In the genomic region with DNA sequence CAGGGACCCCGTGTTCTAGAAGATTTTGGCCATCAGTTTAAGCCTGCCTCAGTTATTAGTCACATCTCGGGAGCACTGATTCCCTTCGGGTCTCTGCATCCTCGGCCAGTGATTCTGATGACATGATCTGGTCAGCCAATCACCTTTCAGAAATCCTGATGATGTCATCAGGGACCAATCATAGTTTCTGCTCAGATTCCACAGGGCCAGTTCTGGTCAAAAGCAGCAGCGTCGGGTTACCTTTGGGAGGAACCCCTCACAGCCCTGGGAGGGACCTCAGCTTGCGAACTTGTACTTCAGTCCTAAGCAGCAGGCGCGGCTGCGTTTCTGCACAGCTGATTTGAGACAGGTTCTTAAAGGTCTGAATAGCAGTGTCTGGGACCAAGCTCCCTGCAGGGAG, we compare ENCODE assay signal across 13 cellular contexts. TPM values are rescaled to one million over a fixed set of nuclear protein-coding genes. Genes with fewer than 3 reads are reported as not detected.
DNase-seq lines count a peak whose midpoint lies in the region; ATAC-seq lines count a peak whose summit lies in the region.
"Had no signal": no experiment of that assay in that cellular context is flagged by ENCODE, and none has a peak within 500 bp of the region (broad histone marks: within the 10 kb centered on the region; RNA-seq: fewer than 3 reads in every experiment).

No MANE protein-coding gene starts in this region.

- no peak overlapping the region for H3K14ac ChIP-seq in neuronal stem cell (ENCODE audit: low read length)

- H4K91ac ChIP-seq in neuronal stem cell (ENCODE audit: low read depth, low read length, poor library complexity) = no peak overlapping the region

- H3K9ac ChIP-seq in neuronal stem cell (ENCODE audit: low read depth, low read length, poor library complexity) = no peak overlapping the region

- DNase-seq in ELR (ENCODE audit: low read depth) = peak; percentile 33
- peak in 24 of 42 donors; percentile 17 to 81 (median 55) for DNase-seq in head of caudate nucleus
- DNase-seq in neuronal stem cell (ENCODE audit: low spot score) = no peak
- no peak for DNase-seq in NCI-H1694 (lab: John Stamatoyannopoulos, UW)
- DNase-seq: CD8-positive, alpha-beta memory T cell; effector memory CD8-positive, alpha-beta T cell; HCEC 1CT; NCI-H510A; T-helper 2 cell had no signal

- H3K27ac ChIP-seq in angular gyrus (ENCODE audit: low read depth, low read length) (peak overlapping the region; percentile 87), neuronal stem cell (replicated peaks; ENCODE audit: low read length) (no peak overlapping the region)

- no peak overlapping the region for H3K18ac ChIP-seq in neuronal stem cell (ENCODE audit: low read length)

- H3K79me1 ChIP-seq in neuronal stem cell (ENCODE audit: low read depth, low read length) = no peaks in the 10 kb centered on the region

- H2BK5ac ChIP-seq in neuronal stem cell (ENCODE audit: low read length) = no peak overlapping the region

- H2AFZ ChIP-seq in neuronal stem cell (ENCODE audit: low read length) = peak overlapping the region; percentile 14

- no peak overlapping the region for H2BK15ac ChIP-seq in neuronal stem cell (ENCODE audit: low read length)

- intact Hi-C loops in head of caudate nucleus (cut with DNase I) = no loop called here

- H4K8ac ChIP-seq in neuronal stem cell (ENCODE audit: low read depth, low read length) = no peak overlapping the region

- H2AK5ac ChIP-seq in neuronal stem cell (ENCODE audit: low read depth, low read length) = no peak overlapping the region

- peaks cover 0 to 2% of the 10 kb centered on the region in 2 donors for H3K4me1 ChIP-seq in neuronal stem cell (ENCODE audit: control insufficient read depth in 2 of 2, insufficient read depth in 1 of 2, low read depth in 1 of 2, low read length in 2 of 2)

- no peak overlapping the region for H3K4me3 ChIP-seq in neuronal stem cell (ENCODE audit: low read length in 2 of 2)

- H3K4me2 ChIP-seq in neuronal stem cell (ENCODE audit: insufficient read depth, low read length, poor library complexity, severe bottlenecking) = no peak overlapping the region

- peaks cover 11 to 30% of the 10 kb centered on the region in 2 donors for H3K36me3 ChIP-seq in neuronal stem cell (replicated peaks in 1 of 2; ENCODE audit: control insufficient read depth in 2 of 2, insufficient read depth in 2 of 2, low read length in 2 of 2)

- ATAC-seq in HG03175 (IDR thresholded peaks at IDR 0.05; ENCODE audit: unreplicated experiment) = no peak
- ATAC-seq in HG03097 (IDR thresholded peaks at IDR 0.05; ENCODE audit: low FRiP score, unreplicated experiment) = no peak
- no peak for ATAC-seq in HG02588 (IDR thresholded peaks at IDR 0.05; ENCODE audit: unreplicated experiment)
- ATAC-seq: effector memory CD8-positive, alpha-beta T cell had no signal

- no peak overlapping the region for H3K23ac ChIP-seq in neuronal stem cell (ENCODE audit: low read depth, low read length, poor library complexity)

- WGBS in neuronal stem cell (ENCODE audit: extremely low coverage in 2 of 2, insufficient read length in 2 of 2, insufficient replicate concordance in 1 of 2), 2 donors = no CpG with 5 or more reads among the region's 10 CpGs

- H3K9me3 ChIP-seq in neuronal stem cell (replicated peaks in 1 of 2; ENCODE audit: control insufficient read depth in 2 of 2, insufficient read depth in 1 of 2, low read depth in 1 of 2, low read length in 2 of 2) = no peaks in the 10 kb centered on the region

- H2BK12ac ChIP-seq in neuronal stem cell (ENCODE audit: low read length) = no peak overlapping the region

- no peak overlapping the region for H2BK120ac ChIP-seq in neuronal stem cell (ENCODE audit: low read depth, low read length)

- H3K4ac ChIP-seq in neuronal stem cell (ENCODE audit: low read length) = no peak overlapping the region

- no peaks in the 10 kb centered on the region for H3K27me3 ChIP-seq in neuronal stem cell (ENCODE audit: control insufficient read depth in 3 of 3, insufficient read depth in 3 of 3, low read depth in 1 of 3, low read length in 3 of 3)

RNA-seq across cellular contexts. Expression of a gene that starts 13.9 kb away (rescaled TPM):
- 5.1 TPM for polyA plus RNA-seq in neuronal stem cell (2013, experiment 1 of 2)
- polyA plus RNA-seq in neuronal stem cell (2013, experiment 2 of 2) = 4.5 TPM

RNA-seq across cellular contexts. Expression of a gene that starts 51.3 kb away (rescaled TPM):
- 54.4 TPM for polyA plus RNA-seq in neuronal stem cell (2013, experiment 1 of 2)
- polyA plus RNA-seq in neuronal stem cell (2013, experiment 2 of 2) = 52.8 TPM

Comparison
In these comparisons a context has a peak if more than half of its experiments do, and no peak if none do; other contexts are left out.
1. DNase-seq: peak in ELR (single experiment) and head of caudate nucleus (24 of 42); none in neuronal stem cell (single experiment) and NCI-H1694 (single experiment).